Comparison of ENCODE assay signal across 9 cellular contexts in genomic region chrX:13078739-13079444, GRCh38. TPM values are rescaled to one million over a fixed set of nuclear protein-coding genes. Genes with fewer than 3 reads are reported as not detected.
DNase-seq lines count a peak whose midpoint lies in the region; ATAC-seq, FAIRE-seq and TF ChIP-seq lines count a peak whose summit lies in the region.
"Had no signal": no experiment of that assay in that cellular context is flagged by ENCODE, and none has a peak within 500 bp of the region (broad histone marks: within the 10 kb centered on the region; RNA-seq: fewer than 3 reads in every experiment).

No MANE protein-coding gene starts in this region.

- H3K9me3 ChIP-seq in DOHH2 (ENCODE audit: control insufficient read depth, insufficient read depth, low read length) = no peaks in the 10 kb centered on the region

- peak overlapping the region; percentile 79 for H3K4me2 ChIP-seq in DOHH2 (ENCODE audit: low read length)

- H3K27ac Mint-ChIP-seq in chondrocyte (ENCODE audit: unreplicated experiment) (peak overlapping the region; percentile 94), endothelial cell (ENCODE audit: unreplicated experiment) (no peak overlapping the region)

- ATAC-seq in HG03039 (IDR thresholded peaks at IDR 0.05; ENCODE audit: unreplicated experiment) = no peak

- no peaks in the 10 kb centered on the region for H3K27me3 ChIP-seq in DOHH2 (ENCODE audit: control insufficient read depth, low read length)

- H3K4me1 Mint-ChIP-seq in chondrocyte (ENCODE audit: low read depth) (peaks cover 54% of the 10 kb centered on the region), endothelial cell (ENCODE audit: unreplicated experiment) (no peaks in the 10 kb centered on the region)

- no peaks in the 10 kb centered on the region; the same call in 1 of the 2 replicates for H3K36me3 ChIP-seq in DOHH2 (ENCODE audit: control insufficient read depth, low read length)

- H3K79me2 ChIP-seq in DOHH2 (ENCODE audit: control insufficient read depth, low read length) = no peaks in the 10 kb centered on the region

- peak overlapping the region; percentile 98 for H3K27ac ChIP-seq in DOHH2 (ENCODE audit: low read depth, low read length)

- DNase-seq in NCI-H146 (lab: John Stamatoyannopoulos, UW) = peak; percentile 83
- DNase-seq in chondrocyte (ENCODE audit: low spot score) = no peak
- DNase-seq in myocyte (ENCODE audit: low read depth) = peak; percentile 84
- no peak for DNase-seq in D721Med (ENCODE audit: insufficient read length, low spot score)
- DNase-seq in cerebellum (ENCODE audit: low spot score) = no peak
- DNase-seq in endothelial cell (ENCODE audit: low spot score) = no peak

- TF ChIP-seq CTCF in DOHH2 (IDR thresholded peaks at IDR 0.05; ENCODE audit: low read depth, low read length, poor library complexity, severe bottlenecking) (no peak), chondrocyte (IDR thresholded peaks at IDR 0.05) (peak; percentile 28), D721Med (IDR thresholded peaks at IDR 0.05; ENCODE audit: insufficient read depth, missing control alignments) (no peak), endothelial cell (IDR thresholded peaks at IDR 0.05; ENCODE audit: unreplicated experiment) (no peak)

- no peaks in the 10 kb centered on the region for H4K20me1 ChIP-seq in DOHH2 (ENCODE audit: control insufficient read depth, insufficient read depth, low read depth, low read length)

- no peaks in the 10 kb centered on the region for H3K9me3 Mint-ChIP-seq in chondrocyte (ENCODE audit: low read depth)
- no peaks in the 10 kb centered on the region for H3K9me3 Mint-ChIP-seq in endothelial cell (ENCODE audit: unreplicated experiment)

- H3K4me3 Mint-ChIP-seq in chondrocyte (ENCODE audit: unreplicated experiment) = peak overlapping the region; percentile 51
- H3K4me3 Mint-ChIP-seq in endothelial cell (ENCODE audit: unreplicated experiment) = no peak overlapping the region

- H3K27me3 Mint-ChIP-seq in chondrocyte (ENCODE audit: low read depth) = no peaks in the 10 kb centered on the region
- H3K27me3 Mint-ChIP-seq in endothelial cell (ENCODE audit: unreplicated experiment) = no peaks in the 10 kb centered on the region

- H3K36me3 Mint-ChIP-seq in chondrocyte (ENCODE audit: low read depth) (no peaks in the 10 kb centered on the region), endothelial cell (ENCODE audit: low read depth, unreplicated experiment) (no peaks in the 10 kb centered on the region)

- peaks cover 33% of the 10 kb centered on the region for H3F3A ChIP-seq in DOHH2 (ENCODE audit: control insufficient read depth, insufficient read depth)

- no peak for FAIRE-seq in D721Med (lab: Jason Lieb, UNC)

- peak overlapping the region; percentile 37 for H3K4me3 ChIP-seq in DOHH2 (ENCODE audit: low read length)

- peaks cover 99% of the 10 kb centered on the region for H3K4me1 ChIP-seq in DOHH2 (ENCODE audit: control insufficient read depth, low read length)

- no peaks in the 10 kb centered on the region for H3K9me2 ChIP-seq in DOHH2 (replicated peaks; ENCODE audit: control insufficient read depth, low read length)

RNA-seq across cellular contexts. Expression of gene FAM9C, which starts 34.5 kb away (rescaled TPM):
- total RNA-seq in chondrocyte (not detected in 3 replicates), myocyte (0.40 and 6.3 TPM in 2 replicates), cerebellum (not detected), endothelial cell (ENCODE audit: unreplicated experiment) (not detected)
- polyA plus RNA-seq in myocyte (2012) = 0.04 TPM
- polyA plus RNA-seq: neural cell had no signal

Comparison
In these comparisons a context has a peak if more than half of its experiments do, and no peak if none do; other contexts are left out.
1. DNase-seq: peak in NCI-H146 (single experiment) and myocyte (single experiment); none in chondrocyte (single experiment), D721Med (single experiment), cerebellum (single experiment) and endothelial cell (single experiment).